Comparison of ENCODE assay signal across 17 cellular contexts in genomic region chr3:12612514-12613226, GRCh38. TPM values are rescaled to one million over a fixed set of nuclear protein-coding genes. Genes with fewer than 3 reads are reported as not detected.
DNase-seq lines count a peak whose midpoint lies in the region; ATAC-seq and TF ChIP-seq lines count a peak whose summit lies in the region.
"Had no signal": no experiment of that assay in that cellular context is flagged by ENCODE, and none has a peak within 500 bp of the region (broad histone marks: within the 10 kb centered on the region; RNA-seq: fewer than 3 reads in every experiment).

No MANE protein-coding gene starts in this region.

- H3K79me2 ChIP-seq in osteoblast (ENCODE audit: insufficient read depth, low read length), result peaks cover 76% of the 10 kb centered on the region

- CTCF ChIA-PET in activated CD8-positive, alpha-beta T cell treated with anti-CD3 and anti-CD28 coated beads for 36 hours (lab: Charles Lee), result interaction anchor here (0.8 to 2.2 kb wide), 4 partner anchors 10 to 107 kb away, joined by 3 to 8 read pairs (median 4); no protein-coding TSS in a partner anchor
- CTCF ChIA-PET in activated CD8-positive, alpha-beta T cell treated with anti-CD3 and anti-CD28 coated beads, Interleukin-2, amount 10 ng/mL, durations not matched to agents 7 days and 5 days (lab: Charles Lee), result interaction anchor here (1.0 kb wide), 1 partner anchor 35 kb away, joined by 3 read pairs; no protein-coding TSS in a partner anchor

- POLR2A ChIA-PET in activated CD8-positive, alpha-beta T cell treated with anti-CD3 and anti-CD28 coated beads for 36 hours (lab: Charles Lee), result interaction anchor here (0.9 to 1.5 kb wide), 2 partner anchors 29 to 51 kb away, joined by 3 to 4 read pairs; no protein-coding TSS in a partner anchor
- POLR2A ChIA-PET in activated CD8-positive, alpha-beta T cell treated with anti-CD3 and anti-CD28 coated beads, Interleukin-2, amount 10 ng/mL, durations not matched to agents 7 days and 5 days (lab: Charles Lee), result no interaction called here

- no peak for TF ChIP-seq POLR2A in gastrocnemius medialis (IDR thresholded peaks at IDR 0.05)

- no peak overlapping the region for H2AFZ ChIP-seq in osteoblast (ENCODE audit: low read length)

- H3K36me3 ChIP-seq in osteoblast (ENCODE audit: insufficient read depth, low read length) (peaks cover 63% of the 10 kb centered on the region), gastrocnemius medialis (peaks cover 0 to 59% of the 10 kb centered on the region in 2 donors)

- H3K4me2 ChIP-seq in osteoblast (ENCODE audit: insufficient read depth, low read length), result no peak overlapping the region

- no peaks in the 10 kb centered on the region for H3K27me3 ChIP-seq in osteoblast (ENCODE audit: insufficient read depth, low read length)
- H3K27me3 ChIP-seq in gastrocnemius medialis, result no peaks in the 10 kb centered on the region

- ATAC-seq in activated CD8-positive, alpha-beta T cell treated with anti-CD3 and anti-CD28 coated beads for 36 hours, result peak; percentile 9
- no peak for ATAC-seq in activated CD8-positive, alpha-beta T cell treated with anti-CD3 and anti-CD28 coated beads, Interleukin-2, amount 10 ng/mL, durations not matched to agents 7 days and 5 days
- peak; percentile 30 for ATAC-seq in activated naive CD8-positive, alpha-beta T cell treated with anti-CD3 and anti-CD28 coated beads, Interleukin-2, amount 50 U/mL, for 24 hours
- ATAC-seq in natural killer cell treated with Interleukin-12 subunit alpha and Interleukin-12 subunit beta and Interleukin-15 and Interleukin-18, amount 100 ng/mL, for 72 hours, result no peak
- ATAC-seq in gastrocnemius medialis, result no peak
- no peak for ATAC-seq in activated naive CD4-positive, alpha-beta T cell treated with anti-CD3 and anti-CD28 coated beads, Interleukin-2, amount 50 U/mL, for 72 hours
- ATAC-seq: PC-3 had no signal

- H3K27me3 Mint-ChIP-seq in activated CD8-positive, alpha-beta T cell treated with anti-CD3 and anti-CD28 coated beads for 36 hours, result no peaks in the 10 kb centered on the region
- H3K27me3 Mint-ChIP-seq in activated CD8-positive, alpha-beta T cell treated with anti-CD3 and anti-CD28 coated beads, Interleukin-2, amount 10 ng/mL, durations not matched to agents 7 days and 5 days (ENCODE audit: low read depth), result no peaks in the 10 kb centered on the region
- H3K27me3 Mint-ChIP-seq in HFFc6 (ENCODE audit: insufficient read depth), result no peaks in the 10 kb centered on the region
- no peaks in the 10 kb centered on the region for H3K27me3 Mint-ChIP-seq in activated naive CD8-positive, alpha-beta T cell treated with anti-CD3 and anti-CD28 coated beads, Interleukin-2, amount 50 U/mL, for 24 hours
- H3K27me3 Mint-ChIP-seq in natural killer cell treated with Interleukin-12 subunit alpha and Interleukin-12 subunit beta and Interleukin-15 and Interleukin-18, amount 100 ng/mL, for 72 hours, result no peaks in the 10 kb centered on the region

- H3K36me3 Mint-ChIP-seq in activated CD8-positive, alpha-beta T cell treated with anti-CD3 and anti-CD28 coated beads for 36 hours (ENCODE audit: low read depth), result peaks cover 39% of the 10 kb centered on the region
- H3K36me3 Mint-ChIP-seq in activated CD8-positive, alpha-beta T cell treated with anti-CD3 and anti-CD28 coated beads, Interleukin-2, amount 10 ng/mL, durations not matched to agents 7 days and 5 days (ENCODE audit: low read depth), result peaks cover 48% of the 10 kb centered on the region
- peaks cover 32% of the 10 kb centered on the region for H3K36me3 Mint-ChIP-seq in HFFc6 (ENCODE audit: low read depth)
- peaks cover 38% of the 10 kb centered on the region for H3K36me3 Mint-ChIP-seq in activated naive CD8-positive, alpha-beta T cell treated with anti-CD3 and anti-CD28 coated beads, Interleukin-2, amount 50 U/mL, for 24 hours (ENCODE audit: low read depth)
- H3K36me3 Mint-ChIP-seq in natural killer cell treated with Interleukin-12 subunit alpha and Interleukin-12 subunit beta and Interleukin-15 and Interleukin-18, amount 100 ng/mL, for 72 hours, result peaks cover 19% of the 10 kb centered on the region
- peaks cover 6 to 32% of the 10 kb centered on the region in 2 donors for H3K36me3 Mint-ChIP-seq in activated naive CD4-positive, alpha-beta T cell treated with anti-CD3 and anti-CD28 coated beads, Interleukin-2, amount 50 U/mL, for 72 hours

- H3K4me1 ChIP-seq in osteoblast (ENCODE audit: insufficient read depth, low read length), result no peaks in the 10 kb centered on the region
- H3K4me1 ChIP-seq in gastrocnemius medialis, result no peaks in the 10 kb centered on the region

- in situ Hi-C loops in gastrocnemius medialis (cut with MboI; ENCODE audit: low sequenced_read_pairs in 4 of 4), result no loop called here

- H3K4me3 Mint-ChIP-seq in activated CD8-positive, alpha-beta T cell treated with anti-CD3 and anti-CD28 coated beads for 36 hours, result no peak overlapping the region
- no peak overlapping the region for H3K4me3 Mint-ChIP-seq in activated CD8-positive, alpha-beta T cell treated with anti-CD3 and anti-CD28 coated beads, Interleukin-2, amount 10 ng/mL, durations not matched to agents 7 days and 5 days
- H3K4me3 Mint-ChIP-seq in HFFc6, result no peak overlapping the region
- H3K4me3 Mint-ChIP-seq in activated naive CD8-positive, alpha-beta T cell treated with anti-CD3 and anti-CD28 coated beads, Interleukin-2, amount 50 U/mL, for 24 hours, result no peak overlapping the region
- no peak overlapping the region for H3K4me3 Mint-ChIP-seq in natural killer cell treated with Interleukin-12 subunit alpha and Interleukin-12 subunit beta and Interleukin-15 and Interleukin-18, amount 100 ng/mL, for 72 hours

- H3K9me3 ChIP-seq in osteoblast (ENCODE audit: low read depth, low read length) (no peaks in the 10 kb centered on the region), gastrocnemius medialis (no peaks in the 10 kb centered on the region)

- peaks cover 40% of the 10 kb centered on the region for H3K4me1 Mint-ChIP-seq in activated CD8-positive, alpha-beta T cell treated with anti-CD3 and anti-CD28 coated beads for 36 hours (ENCODE audit: low read depth)
- peaks cover 21% of the 10 kb centered on the region for H3K4me1 Mint-ChIP-seq in activated CD8-positive, alpha-beta T cell treated with anti-CD3 and anti-CD28 coated beads, Interleukin-2, amount 10 ng/mL, durations not matched to agents 7 days and 5 days (ENCODE audit: low read depth)
- H3K4me1 Mint-ChIP-seq in HFFc6 (ENCODE audit: low read depth), result peaks cover 15% of the 10 kb centered on the region
- peaks cover 49% of the 10 kb centered on the region for H3K4me1 Mint-ChIP-seq in activated naive CD8-positive, alpha-beta T cell treated with anti-CD3 and anti-CD28 coated beads, Interleukin-2, amount 50 U/mL, for 24 hours
- H3K4me1 Mint-ChIP-seq in natural killer cell treated with Interleukin-12 subunit alpha and Interleukin-12 subunit beta and Interleukin-15 and Interleukin-18, amount 100 ng/mL, for 72 hours (ENCODE audit: low read depth in 2 of 2), result peaks cover 25 to 37% of the 10 kb centered on the region in 2 donors

- H3K4me3 ChIP-seq in osteoblast (ENCODE audit: insufficient read depth, low read length) (no peak overlapping the region), gastrocnemius medialis (no peak overlapping the region)

- no peaks in the 10 kb centered on the region for H3K9me3 Mint-ChIP-seq in activated CD8-positive, alpha-beta T cell treated with anti-CD3 and anti-CD28 coated beads for 36 hours
- H3K9me3 Mint-ChIP-seq in activated CD8-positive, alpha-beta T cell treated with anti-CD3 and anti-CD28 coated beads, Interleukin-2, amount 10 ng/mL, durations not matched to agents 7 days and 5 days (ENCODE audit: insufficient read depth), result no peaks in the 10 kb centered on the region
- no peaks in the 10 kb centered on the region for H3K9me3 Mint-ChIP-seq in HFFc6
- H3K9me3 Mint-ChIP-seq in activated naive CD8-positive, alpha-beta T cell treated with anti-CD3 and anti-CD28 coated beads, Interleukin-2, amount 50 U/mL, for 24 hours, result no peaks in the 10 kb centered on the region
- no peaks in the 10 kb centered on the region for H3K9me3 Mint-ChIP-seq in natural killer cell treated with Interleukin-12 subunit alpha and Interleukin-12 subunit beta and Interleukin-15 and Interleukin-18, amount 100 ng/mL, for 72 hours
- no peaks in the 10 kb centered on the region for H3K9me3 Mint-ChIP-seq in activated naive CD4-positive, alpha-beta T cell treated with anti-CD3 and anti-CD28 coated beads, Interleukin-2, amount 50 U/mL, for 72 hours

- DNase-seq in activated CD8-positive, alpha-beta T cell treated with anti-CD3 and anti-CD28 coated beads for 36 hours, result no peak
- no peak for DNase-seq in activated CD8-positive, alpha-beta T cell treated with anti-CD3 and anti-CD28 coated beads, Interleukin-2, amount 10 ng/mL, durations not matched to agents 7 days and 5 days
- no peak for DNase-seq in HFFc6
- DNase-seq in activated naive CD8-positive, alpha-beta T cell treated with anti-CD3 and anti-CD28 coated beads, Interleukin-2, amount 50 U/mL, for 24 hours, result no peak
- DNase-seq in natural killer cell treated with Interleukin-12 subunit alpha and Interleukin-12 subunit beta and Interleukin-15 and Interleukin-18, amount 100 ng/mL, for 72 hours (ENCODE audit: low spot score), result no peak
- no peak for DNase-seq in osteoblast (ENCODE audit: insufficient read length, low spot score, missing footprints)
- DNase-seq in gastrocnemius medialis, result no peak
- no peak for DNase-seq in activated naive CD4-positive, alpha-beta T cell treated with anti-CD3 and anti-CD28 coated beads, Interleukin-2, amount 50 U/mL, for 72 hours (ENCODE audit: low spot score in 2 of 2)
- DNase-seq: COR-L47, DMS153, KG1, NCI-H1092, NCI-H146, NCI-H510A treated with DMSO at 0.1 percent for 48 hours, NCI-H82, PC-3 had no signal

- peaks cover 19% of the 10 kb centered on the region for H4K20me1 ChIP-seq in osteoblast (ENCODE audit: insufficient read depth, low read length)

- H3K27ac Mint-ChIP-seq in activated CD8-positive, alpha-beta T cell treated with anti-CD3 and anti-CD28 coated beads for 36 hours, result peak overlapping the region; percentile 34
- H3K27ac Mint-ChIP-seq in activated CD8-positive, alpha-beta T cell treated with anti-CD3 and anti-CD28 coated beads, Interleukin-2, amount 10 ng/mL, durations not matched to agents 7 days and 5 days, result no peak overlapping the region
- H3K27ac Mint-ChIP-seq in HFFc6, result 0 out of 2 replicates have a peak overlapping the region, but pooled peaks have one; percentile 21
- H3K27ac Mint-ChIP-seq in activated naive CD8-positive, alpha-beta T cell treated with anti-CD3 and anti-CD28 coated beads, Interleukin-2, amount 50 U/mL, for 24 hours, result peak overlapping the region; percentile 71
- peak overlapping the region; percentile 28 to 61 for H3K27ac Mint-ChIP-seq in natural killer cell treated with Interleukin-12 subunit alpha and Interleukin-12 subunit beta and Interleukin-15 and Interleukin-18, amount 100 ng/mL, for 72 hours
- no peak overlapping the region for H3K27ac Mint-ChIP-seq in activated naive CD4-positive, alpha-beta T cell treated with anti-CD3 and anti-CD28 coated beads, Interleukin-2, amount 50 U/mL, for 72 hours

- H3K27ac ChIP-seq in osteoblast (ENCODE audit: low read depth, low read length) (no peak overlapping the region), gastrocnemius medialis (peak overlapping the region in 1 of 4 donors; percentile 15)
- H3K27ac ChIP-seq: RWPE1 had no signal

- TF ChIP-seq CTCF in activated CD8-positive, alpha-beta T cell treated with anti-CD3 and anti-CD28 coated beads for 36 hours (IDR thresholded peaks at IDR 0.05), result no peak
- no peak for TF ChIP-seq CTCF in HFFc6 (IDR thresholded peaks at IDR 0.05)
- no peak for TF ChIP-seq CTCF in osteoblast (IDR thresholded peaks at IDR 0.05; ENCODE audit: extremely low read depth, low read depth, low read length)
- no peak for TF ChIP-seq CTCF in gastrocnemius medialis (IDR thresholded peaks at IDR 0.05 in 4 of 5, conservative IDR thresholded peaks at IDR 0.05 in 1 of 5)

- intact Hi-C loops in activated CD8-positive, alpha-beta T cell treated with anti-CD3 and anti-CD28 coated beads for 36 hours (cut with micrococcal nuclease), result loop anchor here (5.0 kb wide), 1 partner anchor 50 kb away; the partner anchor contains the start of gene RAF1
- intact Hi-C loops in gastrocnemius medialis (cut with DNase I; ENCODE audit: low total_unique reads), result no loop called here

RNA-seq across cellular contexts. Expression of gene RAF1, which starts 51.2 kb away (rescaled TPM):
- 10 to 100 TPM; 71.1 to 74.9 TPM for total RNA-seq in activated CD8-positive, alpha-beta T cell treated with anti-CD3 and anti-CD28 coated beads for 36 hours
- total RNA-seq in activated CD8-positive, alpha-beta T cell treated with anti-CD3 and anti-CD28 coated beads, Interleukin-2, amount 10 ng/mL, durations not matched to agents 7 days and 5 days, result 10 to 100 TPM; 86.5 to 91.6 TPM
- 10 to 100 TPM; 78.9 to 97.5 (median 86.8) TPM for total RNA-seq in HFFc6 (2021; fragmentation: NEBNext Ultra II Directional; extraction: Animal tissue kit (Norgen Biotek cat#: 25700))
- 100 to 1,000 TPM; 122 to 155 TPM for total RNA-seq in natural killer cell treated with Interleukin-12 subunit alpha and Interleukin-12 subunit beta and Interleukin-15 and Interleukin-18, amount 100 ng/mL, for 72 hours
- total RNA-seq in osteoblast (107 and 118 TPM in 2 replicates), gastrocnemius medialis (100 to 1,000 TPM; 212 to 346 (median 246) TPM)
- total RNA-seq in activated naive CD4-positive, alpha-beta T cell treated with anti-CD3 and anti-CD28 coated beads, Interleukin-2, amount 50 U/mL, for 72 hours, result 10 to 100 TPM; 75.9 to 97.0 TPM

RNA-seq across cellular contexts. Expression of gene MKRN2, which starts 55.8 kb away (rescaled TPM):
- total RNA-seq in activated CD8-positive, alpha-beta T cell treated with anti-CD3 and anti-CD28 coated beads for 36 hours, result 10 to 100 TPM; 27.8 to 28.2 TPM
- total RNA-seq in activated CD8-positive, alpha-beta T cell treated with anti-CD3 and anti-CD28 coated beads, Interleukin-2, amount 10 ng/mL, durations not matched to agents 7 days and 5 days, result 10 to 100 TPM; 21.0 to 22.5 TPM
- total RNA-seq in HFFc6 (2021; fragmentation: NEBNext Ultra II Directional; extraction: Animal tissue kit (Norgen Biotek cat#: 25700)), result 10 to 100 TPM; 31.0 to 35.8 (median 34.8) TPM
- 10 to 100 TPM; 24.6 to 27.5 TPM for total RNA-seq in natural killer cell treated with Interleukin-12 subunit alpha and Interleukin-12 subunit beta and Interleukin-15 and Interleukin-18, amount 100 ng/mL, for 72 hours
- total RNA-seq in osteoblast, result 36.8 and 40.9 TPM in 2 replicates
- total RNA-seq in gastrocnemius medialis, result 10 to 100 TPM; 14.8 to 29.9 (median 25.1) TPM
- total RNA-seq in activated naive CD4-positive, alpha-beta T cell treated with anti-CD3 and anti-CD28 coated beads, Interleukin-2, amount 50 U/mL, for 72 hours, result 10 to 100 TPM; 20.2 to 30.3 TPM

Comparison
In these comparisons a context has a peak if more than half of its experiments do, and no peak if none do; other contexts are left out.
1. ATAC-seq: peak in activated CD8-positive, alpha-beta T cell treated with anti-CD3 and anti-CD28 coated beads for 36 hours (single experiment) and activated naive CD8-positive, alpha-beta T cell treated with anti-CD3 and anti-CD28 coated beads, Interleukin-2, amount 50 U/mL, for 24 hours (single experiment); none in activated CD8-positive, alpha-beta T cell treated with anti-CD3 and anti-CD28 coated beads, Interleukin-2, amount 10 ng/mL, durations not matched to agents 7 days and 5 days (single experiment), natural killer cell treated with Interleukin-12 subunit alpha and Interleukin-12 subunit beta and Interleukin-15 and Interleukin-18, amount 100 ng/mL, for 72 hours (0 of 2), gastrocnemius medialis (0 of 2) and activated naive CD4-positive, alpha-beta T cell treated with anti-CD3 and anti-CD28 coated beads, Interleukin-2, amount 50 U/mL, for 72 hours (0 of 2).
2. H3K27ac Mint-ChIP-seq: peak in activated CD8-positive, alpha-beta T cell treated with anti-CD3 and anti-CD28 coated beads for 36 hours (single experiment), HFFc6 (single experiment), activated naive CD8-positive, alpha-beta T cell treated with anti-CD3 and anti-CD28 coated beads, Interleukin-2, amount 50 U/mL, for 24 hours (single experiment) and natural killer cell treated with Interleukin-12 subunit alpha and Interleukin-12 subunit beta and Interleukin-15 and Interleukin-18, amount 100 ng/mL, for 72 hours (2 of 2); none in activated CD8-positive, alpha-beta T cell treated with anti-CD3 and anti-CD28 coated beads, Interleukin-2, amount 10 ng/mL, durations not matched to agents 7 days and 5 days (single experiment) and activated naive CD4-positive, alpha-beta T cell treated with anti-CD3 and anti-CD28 coated beads, Interleukin-2, amount 50 U/mL, for 72 hours (0 of 2).